Comparison of ENCODE assay signal across 10 cellular contexts in genomic region chr10:76433161-76434005, GRCh38.
DNase-seq lines count a peak whose midpoint lies in the region; ATAC-seq and TF ChIP-seq lines count a peak whose summit lies in the region.
"Had no signal": no experiment of that assay in that cellular context is flagged by ENCODE, and none has a peak within 500 bp of the region (broad histone marks: within the 10 kb centered on the region; RNA-seq: fewer than 3 reads in every experiment).

No MANE protein-coding gene starts in this region.

- DNase-seq in COLO668 (lab: John Stamatoyannopoulos, UW; ENCODE audit: unreplicated experiment): peak; percentile 78
- DNase-seq in NCI-H2081 (lab: John Stamatoyannopoulos, UW): peak; percentile 68 to 89
- DNase-seq in adipocyte (ENCODE audit: low read depth): no peak
- DNase-seq in lower lobe of right lung: peak; percentile 63
- no peak for DNase-seq in T-cell
- no peak for DNase-seq in NOMO-1 treated with dmso at 0.1 percent for 144 hours (lab: John Stamatoyannopoulos, UW; ENCODE audit: unreplicated experiment)
- no peak for DNase-seq in mucosa of gallbladder (ENCODE audit: low spot score)
- DNase-seq: activated CD4-positive, alpha-beta memory T cell treated with anti-CD3 and anti-CD28 coated beads, Interleukin-2, amount 10 ng/mL, durations not matched to agents 7 days and 5 days; OCI-M1 had no signal

- H3K36me3 Mint-ChIP-seq in T-cell: no peaks in the 10 kb centered on the region

- H3K27ac ChIP-seq in lower lobe of right lung: peak overlapping the region; percentile 69

- peak overlapping the region; percentile 31 for H3K9ac ChIP-seq in adipocyte (ENCODE audit: low read length)

- CTCF ChIA-PET in T-cell (lab: Charles Lee): interaction anchor here in 1 of 2 donors (0.6 kb wide), 1 partner anchor 539 kb away, joined by 3 read pairs; no protein-coding TSS in a partner anchor

- H3K4me1 Mint-ChIP-seq in T-cell: no peaks in the 10 kb centered on the region
- H3K4me1 Mint-ChIP-seq: activated CD4-positive, alpha-beta memory T cell treated with anti-CD3 and anti-CD28 coated beads, Interleukin-2, amount 10 ng/mL, durations not matched to agents 7 days and 5 days had no signal

- H3K27me3 ChIP-seq in adipocyte (replicated peaks; ENCODE audit: control insufficient read depth, insufficient read depth, low read length) (no peaks in the 10 kb centered on the region), lower lobe of right lung (ENCODE audit: low read depth) (no peaks in the 10 kb centered on the region)

- TF ChIP-seq CTCF in lower lobe of right lung (IDR thresholded peaks at IDR 0.05): no peak

- no peaks in the 10 kb centered on the region for H3K36me3 ChIP-seq in adipocyte (ENCODE audit: control insufficient read depth, insufficient read depth, low read length, severe bottlenecking)
- H3K36me3 ChIP-seq in lower lobe of right lung: no peaks in the 10 kb centered on the region

- H3K9me3 Mint-ChIP-seq in T-cell: peaks cover 0 to 4% (median 0%) of the 10 kb centered on the region in 3 donors

- H3K4me3 Mint-ChIP-seq in T-cell: no peak overlapping the region
- H3K4me3 Mint-ChIP-seq: activated CD4-positive, alpha-beta memory T cell treated with anti-CD3 and anti-CD28 coated beads, Interleukin-2, amount 10 ng/mL, durations not matched to agents 7 days and 5 days had no signal

- H3K4me1 ChIP-seq in adipocyte (ENCODE audit: control insufficient read depth, insufficient read depth, low read length) (peaks cover 66% of the 10 kb centered on the region), lower lobe of right lung (peaks cover 27% of the 10 kb centered on the region)

- intact Hi-C loops in lower lobe of right lung (cut with DNase I): no loop called here

- ATAC-seq in lower lobe of right lung: peak; percentile 73 to 84
- ATAC-seq in T-cell (replicated peaks in 1 of 4): no peak
- no peak for ATAC-seq in HG02884 (IDR thresholded peaks at IDR 0.05; ENCODE audit: unreplicated experiment)

- POLR2A ChIA-PET in T-cell (lab: Charles Lee): no interaction called here

- H3K4me3 ChIP-seq in adipocyte (ENCODE audit: low read length) (no peak overlapping the region), lower lobe of right lung (no peak overlapping the region)

- H3K9me3 ChIP-seq in adipocyte (ENCODE audit: control insufficient read depth, low read length) (no peaks in the 10 kb centered on the region), lower lobe of right lung (no peaks in the 10 kb centered on the region)

- no peaks in the 10 kb centered on the region for H3K27me3 Mint-ChIP-seq in T-cell
- H3K27me3 Mint-ChIP-seq: activated CD4-positive, alpha-beta memory T cell treated with anti-CD3 and anti-CD28 coated beads, Interleukin-2, amount 10 ng/mL, durations not matched to agents 7 days and 5 days had no signal

- no peak overlapping the region for H3K27ac Mint-ChIP-seq in T-cell
- H3K27ac Mint-ChIP-seq: activated CD4-positive, alpha-beta memory T cell treated with anti-CD3 and anti-CD28 coated beads, Interleukin-2, amount 10 ng/mL, durations not matched to agents 7 days and 5 days had no signal

Comparison
In these comparisons a context has a peak if more than half of its experiments do, and no peak if none do; other contexts are left out.
1. DNase-seq: peak in COLO668 (single experiment), NCI-H2081 (2 of 2) and lower lobe of right lung (single experiment); none in adipocyte (single experiment), T-cell (0 of 34), NOMO-1 treated with dmso at 0.1 percent for 144 hours (single experiment) and mucosa of gallbladder (single experiment).
2. ATAC-seq: peak in lower lobe of right lung (2 of 2); none in T-cell (0 of 4) and HG02884 (single experiment).